Comparison of ENCODE assay signal across 29 cellular contexts in the genomic region with DNA sequence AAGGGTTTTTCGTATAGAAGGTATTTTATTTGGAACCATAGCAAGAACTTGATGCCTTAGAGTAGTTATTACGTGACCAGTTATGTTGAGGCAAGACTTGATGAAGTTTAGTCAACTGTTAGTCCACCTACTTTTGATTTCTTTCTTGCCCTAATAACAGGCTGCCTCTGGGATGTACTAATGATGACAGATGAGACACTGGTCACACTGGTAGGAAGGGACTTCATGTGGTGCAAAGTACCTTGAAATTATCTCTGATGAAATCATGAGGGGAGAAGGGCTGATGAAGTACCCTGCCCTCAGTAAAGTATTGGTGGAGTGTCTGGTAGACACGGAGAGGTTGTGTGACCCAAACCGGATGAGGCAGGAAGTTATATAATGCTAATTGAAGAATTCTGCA. TPM values are rescaled to one million over a fixed set of nuclear protein-coding genes. Genes with fewer than 3 reads are reported as not detected.
"Had no signal": no experiment of that assay in that cellular context is flagged by ENCODE, and none has a peak within 500 bp of the region (broad histone marks: within the 10 kb centered on the region; RNA-seq: fewer than 3 reads in every experiment).

No MANE protein-coding gene starts in this region.

- H3K27ac Mint-ChIP-seq: activated CD4-positive, alpha-beta T cell treated with anti-CD3 and anti-CD28 coated beads for 36 hours; endodermal cell; nephron; stimulated activated naive CD8-positive, alpha-beta T cell treated with anti-CD3 and anti-CD28 coated beads, Interleukin-15, amount 100 ng/mL, for 72 hours; T-helper 2 cell treated with Interferon-gamma antibody and Interleukin-4, amounts not matched to agents 5 μg/mL and 100 μg/mL, for 36 hours; type B pancreatic cell had no signal

- H3K4me1 ChIP-seq: uterus had no signal

- H3K36me3 Mint-ChIP-seq: immature natural killer cell had no signal

- H3K27me3 Mint-ChIP-seq: activated CD4-positive, alpha-beta T cell treated with anti-CD3 and anti-CD28 coated beads for 36 hours; central memory CD8-positive, alpha-beta T cell; dendritic cell treated with granulocyte-macrophage colony-stimulating factor and Interleukin-4, amounts not matched to agents 40 ng/mL and 50 ng/mL, for 4 days; stimulated activated naive CD8-positive, alpha-beta T cell treated with anti-CD3 and anti-CD28 coated beads, Interleukin-15, amount 100 ng/mL, for 72 hours; type B pancreatic cell had no signal

- ATAC-seq: activated CD4-positive, alpha-beta T cell treated with anti-CD3 and anti-CD28 coated beads for 36 hours; esophagus mucosa; right cardiac atrium; stimulated activated naive CD8-positive, alpha-beta T cell treated with anti-CD3 and anti-CD28 coated beads, Interleukin-15, amount 100 ng/mL, for 72 hours had no signal

- DNase-seq: activated CD4-positive, alpha-beta T cell treated with anti-CD3 and anti-CD28 coated beads for 36 hours; activated CD4-positive, CD25-positive, alpha-beta regulatory T cell; activated CD8-positive, alpha-beta memory T cell treated with anti-CD3 and anti-CD28 coated beads for 24 hours; activated effector memory CD4-positive, alpha-beta T cell treated with Interleukin-2 at 50 U/mL for 16 hours; activated naive CD4-positive, alpha-beta T cell treated with Interleukin-2 at 50 U/mL for 16 hours; anterior cingulate cortex; endodermal cell; foreskin fibroblast; head of caudate nucleus; hippocampal formation; immature natural killer cell; kidney; midbrain; posterior cingulate gyrus; right cardiac atrium; spleen; stimulated activated CD4-positive, alpha-beta T cell treated with anti-CD3 and anti-CD28 coated beads, Interleukin-2, amount 100 ng/mL, for 48 hours; stimulated activated naive CD8-positive, alpha-beta T cell treated with anti-CD3 and anti-CD28 coated beads, Interleukin-15, amount 100 ng/mL, for 72 hours; substantia nigra; uterus had no signal

- H3K36me3 ChIP-seq: spleen, uterus had no signal

- H3K4me3 ChIP-seq: spleen, uterus had no signal

- H3K4me1 Mint-ChIP-seq: endodermal cell had no signal

- H3K27ac ChIP-seq: spleen, uterus had no signal

- H3K9me3 ChIP-seq: uterus had no signal

- H3K4me3 Mint-ChIP-seq: activated CD4-positive, alpha-beta T cell treated with anti-CD3 and anti-CD28 coated beads for 36 hours; central memory CD8-positive, alpha-beta T cell; dendritic cell treated with granulocyte-macrophage colony-stimulating factor and Interleukin-4, amounts not matched to agents 40 ng/mL and 50 ng/mL, for 4 days; endodermal cell; immature natural killer cell; nephron; T-helper 2 cell treated with Interferon-gamma antibody and Interleukin-4, amounts not matched to agents 5 μg/mL and 100 μg/mL, for 36 hours; type B pancreatic cell had no signal

- H3K9me3 Mint-ChIP-seq: central memory CD8-positive, alpha-beta T cell; immature natural killer cell; type B pancreatic cell had no signal

RNA-seq across cellular contexts. Expression of a gene that starts 40.7 kb away (rescaled TPM):
- total RNA-seq: bronchial epithelial cell, kidney, lower leg skin, osteoblast had no signal
